In genomic region chr10:115092258-115092554, GRCh38 we compare ENCODE assay signal across 8 cellular contexts. TPM values are rescaled to one million over a fixed set of nuclear protein-coding genes. Genes with fewer than 3 reads are reported as not detected.
DNase-seq lines count a peak whose midpoint lies in the region; ATAC-seq and TF ChIP-seq lines count a peak whose summit lies in the region.

No MANE protein-coding gene starts in this region.

- H3K4me3 ChIP-seq in GM12875 (ENCODE audit: low read depth, low read length) (peak overlapping the region; percentile 77), mesodermal cell (ENCODE audit: extremely low read depth, insufficient read depth, low read length, poor library complexity, severe bottlenecking) (peak overlapping the region; percentile 81)

- no peaks in the 10 kb centered on the region for H3K4me1 ChIP-seq in mesodermal cell (ENCODE audit: control insufficient read depth, insufficient read depth, low read length, poor library complexity, severe bottlenecking)

- H3K9me3 ChIP-seq in mesodermal cell (ENCODE audit: control insufficient read depth, low read length): peaks cover 3% of the 10 kb centered on the region

- peaks cover 47% of the 10 kb centered on the region for H3K4me1 Mint-ChIP-seq in brain

- H3K36me3 Mint-ChIP-seq in brain: no peaks in the 10 kb centered on the region

- H3K27ac Mint-ChIP-seq in brain: peak overlapping the region; percentile 98 to 99 (median 98)

- TF ChIP-seq CTCF in GM12875 (IDR thresholded peaks at IDR 0.05; ENCODE audit: borderline replicate concordance, insufficient read depth, low read depth, low read length) (no peak), brain (conservative IDR thresholded peaks at IDR 0.05) (no peak)

- ATAC-seq in HG02938 (IDR thresholded peaks at IDR 0.05; ENCODE audit: unreplicated experiment) (peak; percentile 1), HG03095 (IDR thresholded peaks at IDR 0.05; ENCODE audit: unreplicated experiment) (no peak)

- peaks cover 8 to 17% (median 15%) of the 10 kb centered on the region in 5 experiments for H3K9me3 Mint-ChIP-seq in brain

- H3K36me3 ChIP-seq in mesodermal cell (ENCODE audit: control insufficient read depth, insufficient read depth, low read length): no peaks in the 10 kb centered on the region

- no peak for DNase-seq in NCI-H128 (lab: John Stamatoyannopoulos, UW; ENCODE audit: unreplicated experiment)
- no peak for DNase-seq in NCI-H2029 treated with DMSO at 0.1 percent for 48 hours (lab: John Stamatoyannopoulos, UW)
- DNase-seq in iPS-NIHi7 (ENCODE audit: extremely low spot score): no peak

- peak overlapping the region; percentile 93 for H3K27ac ChIP-seq in mesodermal cell (ENCODE audit: low read depth, low read length, severe bottlenecking)

- H3K27me3 Mint-ChIP-seq in brain: peaks cover 16% of the 10 kb centered on the region

- H3K4me3 Mint-ChIP-seq in brain: peak overlapping the region; percentile 90 to 95 (median 95)

- WGBS in mesodermal cell (ENCODE audit: insufficient coverage in 2 of 2), 2 experiments: 2% methylated on average over 7 to 10 of the region's 10 CpGs

RNA-seq across cellular contexts. Expression of gene ATRNL1, which starts 1.0 kb away (rescaled TPM):
- 3.9 TPM for polyA plus RNA-seq in brain (ENCODE audit: insufficient read depth, low read depth, low replicate concordance)
- 7.7 TPM for polyA plus RNA-seq in mesodermal cell (2013, experiment 1 of 2)
- polyA plus RNA-seq in mesodermal cell (2013, experiment 2 of 2): 10.5 TPM
